ENCODE assay signal across 1 cellular context in genomic region chr14:50290306-50290705, GRCh38.
TF ChIP-seq lines count a peak whose summit lies in the region.

No MANE protein-coding gene starts in this region.

TF ChIP-seq in WTC11, 78 proteins besides CTCF, POLR2A, EP300 and RAD21 (continued from another document):
- TF ChIP-seq STAT6 (CRISPR knock-in tag; conservative IDR thresholded peaks at IDR 0.05; ENCODE audit: low read depth): no peak
- TF ChIP-seq ZNF425 (CRISPR knock-in tag; conservative IDR thresholded peaks at IDR 0.05): no peak
- TF ChIP-seq ZNF219 (CRISPR knock-in tag; IDR thresholded peaks at IDR 0.05; ENCODE audit: borderline replicate concordance): no peak
- no peak for TF ChIP-seq MYBL2 (CRISPR knock-in tag; IDR thresholded peaks at IDR 0.05)
- no peak for TF ChIP-seq ZNF317 (CRISPR knock-in tag; IDR thresholded peaks at IDR 0.05; ENCODE audit: borderline replicate concordance, low read depth)
- no peak for TF ChIP-seq CREM (CRISPR knock-in tag; IDR thresholded peaks at IDR 0.05)
- TF ChIP-seq E2F1 (CRISPR knock-in tag; IDR thresholded peaks at IDR 0.05): no peak
- TF ChIP-seq USF2 (CRISPR knock-in tag; IDR thresholded peaks at IDR 0.05): no peak
- TF ChIP-seq USF1 (CRISPR knock-in tag; IDR thresholded peaks at IDR 0.05): no peak
- no peak for TF ChIP-seq ZBTB21 (CRISPR knock-in tag; IDR thresholded peaks at IDR 0.05; ENCODE audit: borderline replicate concordance)
- TF ChIP-seq TEAD4 (CRISPR knock-in tag; IDR thresholded peaks at IDR 0.05): no peak
